22 cellular contexts compared by ENCODE assay signal in the genomic region with DNA sequence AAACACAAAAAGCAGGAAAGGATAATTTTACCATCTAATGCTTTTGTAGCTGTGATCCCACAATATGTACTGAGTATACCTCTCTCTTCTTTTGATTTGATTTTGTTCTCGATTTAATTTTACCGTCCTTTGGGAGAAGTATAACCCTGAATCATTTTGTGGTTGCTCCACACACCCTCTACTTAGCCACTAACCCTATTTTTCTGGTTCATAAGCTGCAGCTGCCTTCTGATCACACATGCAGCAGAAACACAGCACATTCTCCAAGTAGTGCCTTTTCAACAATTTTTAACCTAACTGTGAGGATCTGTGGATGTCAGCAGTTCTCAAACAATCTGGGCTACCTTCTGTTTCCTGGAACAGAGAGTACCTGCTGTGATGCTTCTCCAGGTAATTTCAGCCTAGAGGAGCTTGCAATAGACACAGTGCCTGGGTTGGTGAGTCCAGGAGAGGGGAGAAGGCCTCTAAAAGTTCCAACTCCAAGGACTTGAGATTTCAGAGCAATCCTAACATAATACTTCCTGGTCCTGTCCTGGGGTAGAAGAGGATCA. TPM values are rescaled to one million over a fixed set of nuclear protein-coding genes. Genes with fewer than 3 reads are reported as not detected.
A peak's percentile ranks its signal among the peaks of the same experiment; 100 is the strongest.
DNase-seq lines count a peak whose midpoint lies in the region; ATAC-seq and TF ChIP-seq lines count a peak whose summit lies in the region.
"Had no signal": no experiment of that assay in that cellular context is flagged by ENCODE, and none has a peak within 500 bp of the region (broad histone marks: within the 10 kb centered on the region; RNA-seq: fewer than 3 reads in every experiment).

No MANE protein-coding gene starts in this region.

- H3K18ac ChIP-seq in IMR-90 (ENCODE audit: low read depth, low read length), result peak overlapping the region; percentile 76

- dilution Hi-C loops in IMR-90 (cut with HindIII; ENCODE audit: low sequenced_read_pairs, unreplicated experiment), result no loop called here

- POLR2A ChIA-PET in IMR-90 (lab: Charles Lee; ENCODE audit: unreplicated experiment), result no interaction called here

- peak overlapping the region; percentile 41 for H2BK20ac ChIP-seq in IMR-90 (ENCODE audit: low read depth, low read length)

- peaks cover 23% of the 10 kb centered on the region for H3K4me1 Mint-ChIP-seq in nephron

- no peak overlapping the region for H2AK9ac ChIP-seq in IMR-90 (replicated peaks; ENCODE audit: low read depth, low read length, poor library complexity)

- WGBS in IMR-90 (ENCODE audit: extremely low coverage in 2 of 2, insufficient read length in 1 of 2), 2 experiments, result no CpG with 5 or more reads among the region's 2 CpGs

- H3K56ac ChIP-seq in IMR-90 (ENCODE audit: extremely low read depth, insufficient read depth, low read length), result no peak overlapping the region

- no peak overlapping the region for H3K27ac ChIP-seq in IMR-90 (ENCODE audit: insufficient read depth, low read length)
- no peak overlapping the region for H3K27ac ChIP-seq in foreskin keratinocyte
- H3K27ac ChIP-seq: body of pancreas, neutrophil had no signal

- no peak overlapping the region for H3K4me3 Mint-ChIP-seq in nephron
- H3K4me3 Mint-ChIP-seq: activated CD8-positive, alpha-beta memory T cell treated with anti-CD3 and anti-CD28 coated beads, Interleukin-2, amount 10 ng/mL, durations not matched to agents 7 days and 5 days; IgD-negative memory B cell had no signal

- no peak for ATAC-seq in IMR-90 (ENCODE audit: low read depth)
- no peak for ATAC-seq in HG02885 (IDR thresholded peaks at IDR 0.05; ENCODE audit: poor library complexity, unreplicated experiment)
- no peak for ATAC-seq in foreskin keratinocyte
- ATAC-seq: activated CD8-positive, alpha-beta memory T cell treated with anti-CD3 and anti-CD28 coated beads, Interleukin-2, amount 10 ng/mL, durations not matched to agents 7 days and 5 days; body of pancreas; sciatic nerve had no signal

- no peak overlapping the region for H3K9ac ChIP-seq in IMR-90 (ENCODE audit: low read depth, low read length)
- H3K9ac ChIP-seq: SK-N-SH had no signal

- H3K4me3 ChIP-seq in IMR-90 (ENCODE audit: insufficient read depth, low read depth, low read length), result no peak overlapping the region
- H3K4me3 ChIP-seq: body of pancreas had no signal

- CTCF ChIA-PET in IMR-90 (lab: Yijun Ruan, JAX), result no interaction called here

- H3K4ac ChIP-seq in IMR-90 (ENCODE audit: low read depth, low read length), result peak overlapping the region; percentile 42; the same call in 1 of the 2 replicates

- no peak for TF ChIP-seq RAD21 in IMR-90 (IDR thresholded peaks at IDR 0.05; ENCODE audit: low read length)

- peak overlapping the region; percentile 48; the same call in 1 of the 3 replicates for H2BK15ac ChIP-seq in IMR-90 (ENCODE audit: low read depth, low read length)

- H3K9me3 Mint-ChIP-seq in nephron, result no peaks in the 10 kb centered on the region

- H4K8ac ChIP-seq in IMR-90 (ENCODE audit: low read depth in 2 of 2, low read length in 2 of 2), result peak overlapping the region in 1 of 2 experiments; percentile 58; a peak in 2 of 4 replicates

- no peak overlapping the region for H3K23ac ChIP-seq in IMR-90 (ENCODE audit: low read depth, low read length)

- DNase-seq in Ammon's horn (ENCODE audit: low spot score) (peak; percentile 6), IMR-90 (no peak), cerebellar nuclear complex (lab: John Stamatoyannopoulos, UW) (peak; percentile 32 to 80), DMS 273 (lab: John Stamatoyannopoulos, UW; ENCODE audit: unreplicated experiment) (no peak), foreskin melanocyte (no peak), foreskin keratinocyte (no peak)
- DNase-seq: activated CD4-positive, alpha-beta T cell treated with anti-CD3 and anti-CD28 coated beads, Interleukin-2, amount 50 U/mL, for 4 hours; body of pancreas; mammary epithelial cell; NCI-H1105 treated with DMSO at 0.1 percent for 48 hours; NCI-H187 treated with DMSO at 0.1 percent for 48 hours; NCI-H2171 treated with DMSO at 0.1 percent for 48 hours; NCI-H524; SK-N-SH; stimulated activated CD4-positive, alpha-beta T cell treated with anti-CD3 and anti-CD28 coated beads, Interleukin-4, amount 100 ng/mL, for 24 hours had no signal

- no peaks in the 10 kb centered on the region for H3K27me3 Mint-ChIP-seq in nephron (ENCODE audit: low read depth)
- H3K27me3 Mint-ChIP-seq: IgD-negative memory B cell had no signal

- BruUV-seq in IMR-90 (replicated peaks; lab: Mats Ljungman, UMichigan), result no TSS peak

- H4K5ac ChIP-seq in IMR-90 (ENCODE audit: low read depth, low read length), result peak overlapping the region; percentile 81; the same call in 1 of the 2 replicates

- no peaks in the 10 kb centered on the region for H3K9me3 ChIP-seq in IMR-90 (ENCODE audit: control insufficient read depth, insufficient read depth, low read length)
- H3K9me3 ChIP-seq: BE2C, body of pancreas, neutrophil, SK-N-SH had no signal

- peaks cover 14% of the 10 kb centered on the region for H3K36me3 Mint-ChIP-seq in nephron (ENCODE audit: low read depth)
- H3K36me3 Mint-ChIP-seq: activated CD8-positive, alpha-beta memory T cell treated with anti-CD3 and anti-CD28 coated beads, Interleukin-2, amount 10 ng/mL, durations not matched to agents 7 days and 5 days had no signal

- peak overlapping the region; percentile 63 for H4K91ac ChIP-seq in IMR-90 (ENCODE audit: insufficient read depth, low read depth, low read length)

- H2BK5ac ChIP-seq in IMR-90 (ENCODE audit: low read depth, low read length, poor library complexity, severe bottlenecking), result peak overlapping the region; percentile 75

- H3K27ac Mint-ChIP-seq in nephron, result peak overlapping the region in 2 of 3 experiments; percentile 28 to 40
- H3K27ac Mint-ChIP-seq: activated CD8-positive, alpha-beta memory T cell treated with anti-CD3 and anti-CD28 coated beads, Interleukin-2, amount 10 ng/mL, durations not matched to agents 7 days and 5 days had no signal

- H3K4me2 ChIP-seq in IMR-90 (ENCODE audit: low read depth, low read length), result no peak overlapping the region
- H3K4me2 ChIP-seq: SK-N-SH had no signal

- H2BK120ac ChIP-seq in IMR-90 (ENCODE audit: low read depth, low read length), result peak overlapping the region; percentile 49

- peak overlapping the region; percentile 23 for H2AK5ac ChIP-seq in IMR-90 (ENCODE audit: low read depth, low read length)

- H3K79me1 ChIP-seq in IMR-90 (ENCODE audit: low read depth in 1 of 2, low read length in 2 of 2), result no peaks in the 10 kb centered on the region

- H3K9me1 ChIP-seq in IMR-90 (ENCODE audit: insufficient read depth, low read length), result peaks cover 4% of the 10 kb centered on the region; the same call in 1 of the 2 replicates

- H2AFZ ChIP-seq in IMR-90 (replicated peaks; ENCODE audit: low read length, poor library complexity), result no peak overlapping the region

- TF ChIP-seq CTCF in IMR-90 (conservative IDR thresholded peaks at IDR 0.05; ENCODE audit: low read depth, low read length), result no peak
- no peak for TF ChIP-seq CTCF in nephron (IDR thresholded peaks at IDR 0.05; ENCODE audit: unreplicated experiment in 3 of 3)
- no peak for TF ChIP-seq CTCF in foreskin keratinocyte (conservative IDR thresholded peaks at IDR 0.05)

- intact Hi-C loops in IMR-90 (cut with micrococcal nuclease), result no loop called here

- H3K36me3 ChIP-seq in IMR-90 (ENCODE audit: control insufficient read depth, insufficient read depth, low read length), result no peaks in the 10 kb centered on the region
- H3K36me3 ChIP-seq: BE2C, neutrophil had no signal

- H3K4me1 ChIP-seq in IMR-90 (ENCODE audit: control insufficient read depth, insufficient read depth, low read length), result peaks cover 19% of the 10 kb centered on the region
- no peaks in the 10 kb centered on the region for H3K4me1 ChIP-seq in foreskin keratinocyte
- H3K4me1 ChIP-seq: BE2C, body of pancreas had no signal

- TF ChIP-seq POLR2A in IMR-90 (IDR thresholded peaks at IDR 0.05; ENCODE audit: low read depth, low read length), result no peak

- no peaks in the 10 kb centered on the region for H3K27me3 ChIP-seq in IMR-90 (ENCODE audit: control insufficient read depth, insufficient read depth, low read length)
- H3K27me3 ChIP-seq in foreskin keratinocyte, result peaks cover 12% of the 10 kb centered on the region
- H3K27me3 ChIP-seq: BE2C, body of pancreas, neutrophil had no signal

- no peaks in the 10 kb centered on the region for H4K20me1 ChIP-seq in IMR-90 (ENCODE audit: insufficient read depth, low read length)

- H3K14ac ChIP-seq in IMR-90 (replicated peaks; ENCODE audit: low read depth, low read length), result peak overlapping the region; percentile 61

- in situ Hi-C loops in IMR-90 (cut with MboI; ENCODE audit: low sequenced_read_pairs), result no loop called here

TF ChIP-seq in IMR-90, 13 proteins besides CTCF, POLR2A, EP300 and RAD21:
- no peak for TF ChIP-seq RCOR1 (IDR thresholded peaks at IDR 0.05; ENCODE audit: insufficient replicate concordance, low read length)
- no peak for TF ChIP-seq MAFK (IDR thresholded peaks at IDR 0.05; ENCODE audit: low read depth, low read length)
- no peak for TF ChIP-seq MAZ (IDR thresholded peaks at IDR 0.05; ENCODE audit: borderline replicate concordance, low read depth, low read length)
- no peak for TF ChIP-seq RFX5 (IDR thresholded peaks at IDR 0.05; ENCODE audit: low read depth, low read length)
- TF ChIP-seq BHLHE40 (IDR thresholded peaks at IDR 0.05; ENCODE audit: low read depth, low read length), result no peak
- no peak for TF ChIP-seq CHD1 (IDR thresholded peaks at IDR 0.05; ENCODE audit: low read depth, low read length)
- TF ChIP-seq SMC3 (IDR thresholded peaks at IDR 0.05; ENCODE audit: low read depth, low read length), result no peak
TF ChIP-seq in IMR-90: peak in this region for 0.

RNA-seq across cellular contexts. Expression of a gene that starts 40.3 kb away (rescaled TPM):
- total RNA-seq in IMR-90 (2012; rRNA removed), result not detected in 2 replicates
- 0.14 and 0.19 TPM in 2 replicates for polyA plus RNA-seq in IMR-90 (2012; rRNA removed)
- polyA plus RNA-seq in IMR-90 (2012; cell fraction: cytosol; rRNA removed), result not detected in 2 replicates
- 0.30 and 1.4 TPM in 2 replicates for polyA plus RNA-seq in IMR-90 (2012; cell fraction: nucleus; rRNA removed; ENCODE audit: low replicate concordance)
- not detected in 2 replicates for total RNA-seq in foreskin keratinocyte
- not detected in 2 replicates for polyA plus RNA-seq in foreskin keratinocyte
- polyA plus RNA-seq: mammary epithelial cell, SK-N-SH had no signal

RNA-seq across cellular contexts. Expression of a gene that starts 45.6 kb away (rescaled TPM):
- total RNA-seq in IMR-90 (2012; rRNA removed) (53.9 and 62.8 TPM in 2 replicates), foreskin keratinocyte (164 and 169 TPM in 2 replicates)
- polyA plus RNA-seq in IMR-90 (2012; rRNA removed) (278 and 310 TPM in 2 replicates), foreskin keratinocyte (264 and 273 TPM in 2 replicates)
- polyA plus RNA-seq in IMR-90 (2012; cell fraction: cytosol; rRNA removed), result 48.8 and 115 TPM in 2 replicates
- polyA plus RNA-seq in IMR-90 (2012; cell fraction: nucleus; rRNA removed; ENCODE audit: low replicate concordance), result 31.2 and 86.3 TPM in 2 replicates

Comparison
In these comparisons a context has a peak if more than half of its experiments do, and no peak if none do; other contexts are left out.
1. DNase-seq: peak in Ammon's horn (single experiment) and cerebellar nuclear complex (2 of 2); none in IMR-90 (single experiment), DMS 273 (single experiment), foreskin melanocyte (single experiment) and foreskin keratinocyte (0 of 2).